34 cellular contexts compared by ENCODE assay signal in the genomic region with DNA sequence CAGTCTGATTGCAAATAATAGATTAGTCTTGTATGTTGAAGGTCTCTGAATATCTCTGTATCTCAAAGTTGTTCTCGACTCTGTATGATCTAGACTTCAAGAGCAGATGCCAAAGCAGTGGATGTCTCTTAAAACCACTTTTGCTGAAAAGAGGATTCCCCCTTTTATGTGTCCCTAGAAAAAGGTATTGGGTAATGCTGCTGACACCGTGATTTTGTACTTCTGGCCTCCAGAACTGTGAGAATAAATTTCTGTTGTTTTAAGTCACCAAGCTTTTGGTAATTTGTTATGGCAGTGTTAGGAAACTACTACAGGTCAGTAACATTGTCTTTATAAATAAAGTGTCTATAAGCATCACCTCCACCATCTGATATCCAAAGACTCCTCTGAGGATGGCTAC.
"Had no signal": no experiment of that assay in that cellular context is flagged by ENCODE, and none has a peak within 500 bp of the region (broad histone marks: within the 10 kb centered on the region; RNA-seq: fewer than 3 reads in every experiment).

No MANE protein-coding gene starts in this region.

- H3K9me3 ChIP-seq: adrenal gland, ascending aorta had no signal

- H3K36me3 ChIP-seq: adrenal gland, ascending aorta, cardiac muscle cell had no signal

- ATAC-seq: activated CD8-positive, alpha-beta T cell treated with anti-CD3 and anti-CD28 coated beads for 36 hours; activated naive CD4-positive, alpha-beta T cell treated with anti-CD3 and anti-CD28 coated beads, Interleukin-2, amount 50 U/mL, for 72 hours; activated T-cell treated with anti-CD3 and anti-CD28 coated beads, Interleukin-2, amount 50 U/mL, for 4 hours; activated T-cell treated with anti-CD3 and anti-CD28 coated beads, Interleukin-2, amount 50 U/mL, for 72 hours; activated T-helper 17 cell treated with anti-CD3 and anti-CD28 coated beads, Interleukin-2, amount 50 U/mL, for 72 hours; T-cell had no signal

- H3K27ac ChIP-seq: adrenal gland, ascending aorta, cardiac muscle cell, VCaP had no signal

- FAIRE-seq: bronchial epithelial cell, TTC549 had no signal

- H3K4me3 ChIP-seq: adrenal gland, ascending aorta, cardiac muscle cell had no signal

- H3K4me1 ChIP-seq: adrenal gland, ascending aorta had no signal

- H3K27me3 ChIP-seq: adrenal gland, ascending aorta, cardiac muscle cell had no signal

- DNase-seq: activated B cell treated with CpG ODN at 0.5 μM for 24 hours; activated CD4-positive, alpha-beta memory T cell treated with anti-CD3 and anti-CD28 coated beads for 36 hours; activated CD4-positive, alpha-beta T cell treated with anti-CD3 and anti-CD28 coated beads for 4 hours; activated CD4-positive, alpha-beta T cell treated with anti-CD3 and anti-CD28 coated beads, Interleukin-2, amount 10 ng/mL, durations not matched to agents 24 days and 14 days; activated CD4-positive, alpha-beta T cell treated with anti-CD3 and anti-CD28 coated beads, Interleukin-2, amount 50 U/mL, for 1 hour; activated CD4-positive, alpha-beta T cell treated with anti-CD3 and anti-CD28 coated beads, Interleukin-2, amount 50 U/mL, for 4 hours; activated CD4-positive, CD25-positive, alpha-beta regulatory T cell treated with anti-CD3 and anti-CD28 coated beads, Interleukin-2, amount 50 U/mL, for 72 hours; activated CD8-positive, alpha-beta memory T cell treated with anti-CD3 and anti-CD28 coated beads, Interleukin-2, amount 50 U/mL, for 4 hours; activated CD8-positive, alpha-beta T cell treated with anti-CD3 and anti-CD28 coated beads for 36 hours; activated effector memory CD4-positive, alpha-beta T cell treated with anti-CD3 and anti-CD28 coated beads, Interleukin-2, amount 50 U/mL, for 16 hours; activated gamma-delta T cell treated with Interleukin-2 at 50 U/mL for 16 hours; activated naive CD4-positive, alpha-beta T cell; activated naive CD4-positive, alpha-beta T cell treated with anti-CD3 and anti-CD28 coated beads for 36 hours; activated naive CD4-positive, alpha-beta T cell treated with anti-CD3 and anti-CD28 coated beads, Interleukin-2, amount 50 U/mL, for 16 hours; activated naive CD8-positive, alpha-beta T cell treated with anti-CD3 and anti-CD28 coated beads for 36 hours; activated T-cell treated with anti-CD3 and anti-CD28 coated beads for 4 hours; activated T-cell treated with anti-CD3 and anti-CD28 coated beads, Interleukin-2, amount 50 U/mL, for 1 hour; activated T-cell treated with anti-CD3 and anti-CD28 coated beads, Interleukin-2, amount 50 U/mL, for 4 hours; activated T-cell treated with anti-CD3 and anti-CD28 coated beads, Interleukin-2, amount 50 U/mL, for 72 hours; adrenal gland; amygdala; anterior cingulate cortex; caudate nucleus; cerebellar nuclear complex; T-cell; T-helper 2 cell; T-helper 9 cell had no signal
